ENCODE assay signal across 9 cellular contexts in the genomic region with DNA sequence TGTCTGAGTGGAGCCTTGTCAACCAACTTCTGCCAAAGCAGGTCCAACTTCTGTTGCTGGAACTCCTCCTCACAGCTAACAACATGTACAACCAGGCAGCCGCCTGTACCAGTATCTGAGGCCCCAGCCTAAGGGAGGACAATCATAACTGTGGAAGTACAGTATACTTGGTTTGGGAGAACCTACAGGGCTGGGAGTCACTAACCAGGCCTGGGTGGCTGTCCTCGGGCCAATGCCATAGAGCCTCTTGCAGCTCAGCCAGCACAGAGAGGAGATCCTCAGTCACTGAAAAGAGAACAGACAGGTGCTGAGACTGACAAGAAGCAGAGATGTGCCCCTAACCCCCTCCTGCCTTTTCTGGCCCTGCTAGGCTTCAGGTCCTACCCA. TPM values are rescaled to one million over a fixed set of nuclear protein-coding genes. Genes with fewer than 3 reads are reported as not detected.
DNase-seq lines count a peak whose midpoint lies in the region; ATAC-seq and TF ChIP-seq lines count a peak whose summit lies in the region.
"Had no signal": no experiment of that assay in that cellular context is flagged by ENCODE, and none has a peak within 500 bp of the region (broad histone marks: within the 10 kb centered on the region; RNA-seq: fewer than 3 reads in every experiment).

No MANE protein-coding gene starts in this region.

- CTCF ChIA-PET in HEK293 (lab: Yijun Ruan, JAX), result interaction anchor here (0.6 to 1.5 kb wide), 3 partner anchors 8 to 29 kb away, joined by 3 to 8 read pairs (median 4); no protein-coding TSS in a partner anchor

- no peak for TF ChIP-seq CTCF in HEK293 (tag by site-specific recombination; IDR thresholded peaks at IDR 0.05)
- no peak for TF ChIP-seq CTCF in brain (conservative IDR thresholded peaks at IDR 0.05)
- TF ChIP-seq CTCF in GM10266 (IDR thresholded peaks at IDR 0.05; ENCODE audit: control insufficient read depth, insufficient read depth, low read depth, missing control alignments), result no peak

- no peak overlapping the region for H2AFZ ChIP-seq in ACC112 (ENCODE audit: low read length, unreplicated experiment)

- DNase-seq in stimulated activated CD4-positive, alpha-beta T cell treated with anti-CD3 and anti-CD28 coated beads, Interleukin-2, amount 100 ng/mL, for 48 hours, result no peak
- DNase-seq in GM10266 (ENCODE audit: extremely low spot score), result no peak
- DNase-seq in HT-29 (ENCODE audit: low spot score), result no peak
- DNase-seq: activated gamma-delta T cell had no signal

- H3K27ac Mint-ChIP-seq in brain, result peak overlapping the region in 3 of 5 experiments; percentile 62 to 90 (median 65)

- no peaks in the 10 kb centered on the region for H3K27me3 ChIP-seq in ACC112 (ENCODE audit: insufficient read depth, low read length)

- no peaks in the 10 kb centered on the region for H3K9me3 ChIP-seq in HEK293 (ENCODE audit: control insufficient read depth, insufficient read depth, low read depth, low read length)
- H3K9me3 ChIP-seq in mesodermal cell (ENCODE audit: control insufficient read depth, low read length), result no peaks in the 10 kb centered on the region

- no peak overlapping the region for H3K27ac ChIP-seq in ACC112 (ENCODE audit: low read depth, low read length)
- H3K27ac ChIP-seq in HEK293 (ENCODE audit: extremely low read depth, low read depth, low read length), result no peak overlapping the region
- no peak overlapping the region for H3K27ac ChIP-seq in mesodermal cell (ENCODE audit: low read depth, low read length, severe bottlenecking)

- ATAC-seq in GM18873 (IDR thresholded peaks at IDR 0.05; ENCODE audit: low FRiP score, unreplicated experiment), result no peak

- H3K79me2 ChIP-seq in ACC112 (ENCODE audit: control insufficient read depth, insufficient read depth, low read length, unreplicated experiment), result peaks cover 19% of the 10 kb centered on the region

- H3K36me3 ChIP-seq in ACC112 (ENCODE audit: insufficient read depth, low read length) (no peaks in the 10 kb centered on the region), HEK293 (ENCODE audit: control insufficient read depth in 2 of 2, insufficient read depth in 1 of 2, low read length in 2 of 2) (peaks cover 0 to 48% of the 10 kb centered on the region in 2 experiments; a peak in 1 of 3 replicates), mesodermal cell (ENCODE audit: control insufficient read depth, insufficient read depth, low read length) (peaks cover 48% of the 10 kb centered on the region)

- POLR2A ChIA-PET in HEK293 (lab: Yijun Ruan, JAX), result interaction anchor here (1.2 to 10.4 kb wide), 6 partner anchors 10 to 300 kb away, joined by 3 to 141 read pairs (median 6); a partner anchor contains a TSS

- peaks cover 13% of the 10 kb centered on the region for H3K4me1 ChIP-seq in ACC112 (ENCODE audit: control insufficient read depth, insufficient read depth, low read length, unreplicated experiment)
- no peaks in the 10 kb centered on the region for H3K4me1 ChIP-seq in HEK293 (ENCODE audit: control insufficient read depth, insufficient read depth, low read length)
- peaks cover 10% of the 10 kb centered on the region for H3K4me1 ChIP-seq in mesodermal cell (ENCODE audit: control insufficient read depth, insufficient read depth, low read length, poor library complexity, severe bottlenecking)

- 76 to 82% methylated on average over 2 of the region's 2 CpGs for WGBS in mesodermal cell (ENCODE audit: insufficient coverage in 2 of 2), 2 experiments

- no peaks in the 10 kb centered on the region for H3K9me3 Mint-ChIP-seq in brain

- peak overlapping the region; percentile 80 to 95 (median 90) for H3K4me3 Mint-ChIP-seq in brain

- H3K4me3 ChIP-seq in ACC112 (ENCODE audit: low read depth, low read length) (peak overlapping the region; percentile 94), HEK293 (ENCODE audit: low read depth, low read length) (peak overlapping the region; percentile 80), mesodermal cell (ENCODE audit: extremely low read depth, insufficient read depth, low read length, poor library complexity, severe bottlenecking) (peak overlapping the region; percentile 76)

- peaks cover 33% of the 10 kb centered on the region for H3K4me1 Mint-ChIP-seq in brain

- H3K36me3 Mint-ChIP-seq in brain, result peaks cover 18% of the 10 kb centered on the region

- peaks cover 3% of the 10 kb centered on the region for H3K27me3 Mint-ChIP-seq in brain

TF ChIP-seq in HEK293, 187 proteins besides CTCF, POLR2A, EP300 and RAD21:
- TF ChIP-seq KLF9 (tag by site-specific recombination; IDR thresholded peaks at IDR 0.05; ENCODE audit: low read depth), result no peak
- TF ChIP-seq ZNF133 (tag by site-specific recombination; IDR thresholded peaks at IDR 0.05), result peak; percentile 74

RNA-seq across cellular contexts. Expression of a gene that starts 1.2 kb away (rescaled TPM):
- polyA plus RNA-seq in brain (ENCODE audit: insufficient read depth, low read depth, low replicate concordance), result 28.8 TPM
- polyA plus RNA-seq in mesodermal cell (2013, experiment 1 of 2), result 50.2 TPM
- polyA plus RNA-seq in mesodermal cell (2013, experiment 2 of 2), result 40.7 TPM
- total RNA-seq in HT-29 (2014; rRNA removed; shearing (Covaris generic)), result 42.2 and 45.4 TPM in 2 replicates

RNA-seq across cellular contexts. Expression of a gene that starts 4.7 kb away (rescaled TPM):
- polyA plus RNA-seq in brain (ENCODE audit: insufficient read depth, low read depth, low replicate concordance), result 165 TPM
- polyA plus RNA-seq in mesodermal cell (2013, experiment 1 of 2), result 54.1 TPM
- 58.4 TPM for polyA plus RNA-seq in mesodermal cell (2013, experiment 2 of 2)
- 254 and 271 TPM in 2 replicates for total RNA-seq in HT-29 (2014; rRNA removed; shearing (Covaris generic))

RNA-seq across cellular contexts. Expression of a gene that starts 10.0 kb away (rescaled TPM):
- polyA plus RNA-seq in brain (ENCODE audit: insufficient read depth, low read depth, low replicate concordance), result 109 TPM
- 121 TPM for polyA plus RNA-seq in mesodermal cell (2013, experiment 1 of 2)
- 93.9 TPM for polyA plus RNA-seq in mesodermal cell (2013, experiment 2 of 2)
- total RNA-seq in HT-29 (2014; rRNA removed; shearing (Covaris generic)), result 82.3 and 87.1 TPM in 2 replicates

RNA-seq across cellular contexts. Expression of a gene that starts 12.0 kb away (rescaled TPM):
- 130 TPM for polyA plus RNA-seq in brain (ENCODE audit: insufficient read depth, low read depth, low replicate concordance)
- polyA plus RNA-seq in mesodermal cell (2013, experiment 1 of 2), result 211 TPM
- polyA plus RNA-seq in mesodermal cell (2013, experiment 2 of 2), result 202 TPM
- 265 and 282 TPM in 2 replicates for total RNA-seq in HT-29 (2014; rRNA removed; shearing (Covaris generic))

RNA-seq across cellular contexts. Expression of a gene that starts 27.2 kb away (rescaled TPM):
- polyA plus RNA-seq in brain (ENCODE audit: insufficient read depth, low read depth, low replicate concordance), result 64.8 TPM
- polyA plus RNA-seq in mesodermal cell (2013, experiment 1 of 2), result 17.0 TPM
- polyA plus RNA-seq in mesodermal cell (2013, experiment 2 of 2), result 16.3 TPM
- total RNA-seq in HT-29 (2014; rRNA removed; shearing (Covaris generic)), result 61.2 and 67.7 TPM in 2 replicates
